In genomic region chr21:42027804-42028753, GRCh38 we compare ENCODE assay signal across 14 cellular contexts. TPM values are rescaled to one million over a fixed set of nuclear protein-coding genes. Genes with fewer than 3 reads are reported as not detected.
DNase-seq lines count a peak whose midpoint lies in the region; ATAC-seq and TF ChIP-seq lines count a peak whose summit lies in the region.
"Had no signal": no experiment of that assay in that cellular context is flagged by ENCODE, and none has a peak within 500 bp of the region (broad histone marks: within the 10 kb centered on the region; RNA-seq: fewer than 3 reads in every experiment).

No MANE protein-coding gene starts in this region.

- no peaks in the 10 kb centered on the region for H3K36me3 ChIP-seq in right atrium auricular region
- H3K36me3 ChIP-seq: esophagus squamous epithelium had no signal

- no peaks in the 10 kb centered on the region for H3K9me3 ChIP-seq in right atrium auricular region
- H3K9me3 ChIP-seq: esophagus squamous epithelium had no signal

- no peak for ATAC-seq in HG02588 (IDR thresholded peaks at IDR 0.05; ENCODE audit: unreplicated experiment)
- ATAC-seq in GM18511 (IDR thresholded peaks at IDR 0.05; ENCODE audit: unreplicated experiment): no peak
- ATAC-seq: left cardiac atrium had no signal

- no peaks in the 10 kb centered on the region for H3K9me3 Mint-ChIP-seq in activated CD4-positive, alpha-beta T cell treated with anti-CD3 and anti-CD28 coated beads, Interleukin-2, amount 10 ng/mL, durations not matched to agents 24 days and 14 days

- DNase-seq in cardiac septum (ENCODE audit: low spot score): peak; percentile 71
- DNase-seq in right atrium auricular region (ENCODE audit: low spot score): no peak
- peak; percentile 20 for DNase-seq in RPMI7951 (ENCODE audit: low read depth)
- peak; percentile 51 for DNase-seq in left kidney (ENCODE audit: low read depth, low spot score)
- DNase-seq in activated CD4-positive, alpha-beta T cell treated with anti-CD3 and anti-CD28 coated beads, Interleukin-2, amount 10 ng/mL, durations not matched to agents 24 days and 14 days: no peak
- no peak for DNase-seq in cerebellar nuclear complex (lab: John Stamatoyannopoulos, UW)
- DNase-seq: amniotic stem cell; esophagus squamous epithelium; left cardiac atrium; NCI-H2081 treated with DMSO at 0.1 percent for 48 hours; Right ventricle myocardium superior; stimulated activated CD4-positive, alpha-beta T cell treated with anti-CD3 and anti-CD28 coated beads, Interleukin-1b, Interleukin-23, amount 100 ng/mL, for 48 hours had no signal

- no peak overlapping the region for H3K27ac ChIP-seq in right atrium auricular region
- H3K27ac ChIP-seq: esophagus squamous epithelium had no signal

- H3K4me3 ChIP-seq in right atrium auricular region: no peak overlapping the region
- H3K4me3 ChIP-seq: esophagus squamous epithelium had no signal

- no peaks in the 10 kb centered on the region for H3K27me3 ChIP-seq in right atrium auricular region
- H3K27me3 ChIP-seq: esophagus squamous epithelium had no signal

- H3K27ac Mint-ChIP-seq in activated CD4-positive, alpha-beta T cell treated with anti-CD3 and anti-CD28 coated beads, Interleukin-2, amount 10 ng/mL, durations not matched to agents 24 days and 14 days: no peak overlapping the region

- H3K36me3 Mint-ChIP-seq in activated CD4-positive, alpha-beta T cell treated with anti-CD3 and anti-CD28 coated beads, Interleukin-2, amount 10 ng/mL, durations not matched to agents 24 days and 14 days (ENCODE audit: low read depth): no peaks in the 10 kb centered on the region

- no peaks in the 10 kb centered on the region for H3K4me1 ChIP-seq in right atrium auricular region
- H3K4me1 ChIP-seq: esophagus squamous epithelium had no signal

- TF ChIP-seq CTCF in right atrium auricular region (IDR thresholded peaks at IDR 0.05): no peak

- no peak overlapping the region for H3K4me3 Mint-ChIP-seq in activated CD4-positive, alpha-beta T cell treated with anti-CD3 and anti-CD28 coated beads, Interleukin-2, amount 10 ng/mL, durations not matched to agents 24 days and 14 days

- H3K4me1 Mint-ChIP-seq in activated CD4-positive, alpha-beta T cell treated with anti-CD3 and anti-CD28 coated beads, Interleukin-2, amount 10 ng/mL, durations not matched to agents 24 days and 14 days: no peaks in the 10 kb centered on the region

- no peaks in the 10 kb centered on the region for H3K27me3 Mint-ChIP-seq in activated CD4-positive, alpha-beta T cell treated with anti-CD3 and anti-CD28 coated beads, Interleukin-2, amount 10 ng/mL, durations not matched to agents 24 days and 14 days

- intact Hi-C loops in cardiac septum (cut with DNase I): no loop called here
- intact Hi-C loops in activated CD4-positive, alpha-beta T cell treated with anti-CD3 and anti-CD28 coated beads, Interleukin-2, amount 10 ng/mL, durations not matched to agents 24 days and 14 days (cut with micrococcal nuclease): no loop called here

RNA-seq across cellular contexts. Expression of gene ZBTB21, which starts 17.9 kb away (rescaled TPM):
- total RNA-seq in cardiac septum: 7.8 TPM
- total RNA-seq in right atrium auricular region: 10 to 100 TPM in 1 of 2 donors, 1 to 10 TPM in 1; 5.5 to 10.3 TPM
- 13.4 and 15.7 TPM in 2 replicates for total RNA-seq in RPMI7951 (2014; rRNA removed; shearing (Covaris generic))
- total RNA-seq in activated CD4-positive, alpha-beta T cell treated with anti-CD3 and anti-CD28 coated beads, Interleukin-2, amount 10 ng/mL, durations not matched to agents 24 days and 14 days: 35.3 and 38.1 TPM in 2 replicates

RNA-seq across cellular contexts. Expression of gene UMODL1, which starts 43.0 kb away (rescaled TPM):
- total RNA-seq in cardiac septum: not detected
- not detected for total RNA-seq in right atrium auricular region
- total RNA-seq in RPMI7951 (2014; rRNA removed; shearing (Covaris generic)): not detected in 2 replicates
- not detected in 2 replicates for total RNA-seq in activated CD4-positive, alpha-beta T cell treated with anti-CD3 and anti-CD28 coated beads, Interleukin-2, amount 10 ng/mL, durations not matched to agents 24 days and 14 days
- total RNA-seq: esophagus squamous epithelium, left cardiac atrium had no signal

Comparison
In these comparisons a context has a peak if more than half of its experiments do, and no peak if none do; other contexts are left out.
1. DNase-seq: peak in cardiac septum (single experiment), RPMI7951 (single experiment) and left kidney (single experiment); none in right atrium auricular region (single experiment), activated CD4-positive, alpha-beta T cell treated with anti-CD3 and anti-CD28 coated beads, Interleukin-2, amount 10 ng/mL, durations not matched to agents 24 days and 14 days (single experiment) and cerebellar nuclear complex (0 of 2).